ENCODE assay signal across 33 cellular contexts in genomic region chr4:167842487-167842886, GRCh38.
"Had no signal": no experiment of that assay in that cellular context is flagged by ENCODE, and none has a peak within 500 bp of the region (broad histone marks: within the 10 kb centered on the region; RNA-seq: fewer than 3 reads in every experiment).

No MANE protein-coding gene starts in this region.

- H3K36me3 Mint-ChIP-seq: activated CD4-positive, alpha-beta memory T cell treated with anti-CD3 and anti-CD28 coated beads for 36 hours; activated CD8-positive, alpha-beta memory T cell treated with anti-CD3 and anti-CD28 coated beads, Interleukin-2, amount 10 ng/mL, durations not matched to agents 7 days and 5 days; activated naive CD4-positive, alpha-beta T cell treated with anti-CD3 and anti-CD28 coated beads, Interleukin-2, amount 50 U/mL, for 24 hours; activated naive CD8-positive, alpha-beta T cell treated with anti-CD3 and anti-CD28 coated beads, Interleukin-2, amount 10 ng/mL, durations not matched to agents 7 days and 5 days had no signal

- H3K36me3 ChIP-seq: ascending aorta, cardiac muscle cell, colonic mucosa, esophagus squamous epithelium, WERI-Rb-1 had no signal

- FAIRE-seq: endometrium, frontal cortex had no signal

- H3K9me3 Mint-ChIP-seq: activated B cell treated with CpG ODN at 0.5 μM for 24 hours; activated CD4-positive, alpha-beta T cell treated with anti-CD3 and anti-CD28 coated beads, Interleukin-2, amount 10 ng/mL, durations not matched to agents 24 days and 14 days; activated naive CD4-positive, alpha-beta T cell treated with anti-CD3 and anti-CD28 coated beads for 36 hours; activated naive CD4-positive, alpha-beta T cell treated with anti-CD3 and anti-CD28 coated beads, Interleukin-2, amount 50 U/mL, for 24 hours; activated naive CD8-positive, alpha-beta T cell treated with anti-CD3 and anti-CD28 coated beads, Interleukin-2, amount 10 ng/mL, durations not matched to agents 7 days and 5 days; activated T-helper 2 cell treated with anti-CD3 and anti-CD28 coated beads, Interferon-gamma antibody, Interleukin-2, Interleukin-4, amounts not matched to agents 10 μg/mL and 5 μg/mL and 100 μg/mL, durations not matched to agents 14 hours and 24 hours and 36 hours; T-helper 2 cell treated with Interferon-gamma antibody and Interleukin-4, amounts not matched to agents 5 μg/mL and 100 μg/mL, for 36 hours had no signal

- H3K4me3 ChIP-seq: ascending aorta, cardiac muscle cell, colonic mucosa, esophagus squamous epithelium had no signal

- ATAC-seq: activated CD4-positive, alpha-beta T cell treated with anti-CD3 and anti-CD28 coated beads for 36 hours; activated CD8-positive, alpha-beta memory T cell treated with anti-CD3 and anti-CD28 coated beads, Interleukin-2, amount 10 ng/mL, durations not matched to agents 7 days and 5 days; activated CD8-positive, alpha-beta T cell treated with anti-CD3 and anti-CD28 coated beads, Interleukin-2, amount 10 ng/mL, durations not matched to agents 7 days and 5 days; T-helper 17 cell had no signal

- H3K27me3 ChIP-seq: ascending aorta, cardiac muscle cell, colonic mucosa, esophagus squamous epithelium had no signal

- H3K4me1 ChIP-seq: ascending aorta, colonic mucosa, esophagus squamous epithelium had no signal

- H3K27me3 Mint-ChIP-seq: activated B cell treated with CpG ODN at 0.5 μM for 24 hours; activated CD4-positive, alpha-beta memory T cell treated with anti-CD3 and anti-CD28 coated beads for 36 hours; activated CD4-positive, alpha-beta T cell treated with anti-CD3 and anti-CD28 coated beads for 36 hours; activated CD4-positive, alpha-beta T cell treated with anti-CD3 and anti-CD28 coated beads, Interleukin-2, amount 10 ng/mL, durations not matched to agents 24 days and 14 days; activated CD8-positive, alpha-beta memory T cell treated with anti-CD3 and anti-CD28 coated beads, Interleukin-2, amount 10 ng/mL, durations not matched to agents 7 days and 5 days; activated naive CD4-positive, alpha-beta T cell treated with anti-CD3 and anti-CD28 coated beads, Interleukin-2, amount 50 U/mL, for 24 hours; activated naive CD8-positive, alpha-beta T cell treated with anti-CD3 and anti-CD28 coated beads, Interleukin-2, amount 10 ng/mL, durations not matched to agents 7 days and 5 days; T-helper 17 cell had no signal

- H3K4me1 Mint-ChIP-seq: activated B cell treated with CpG ODN at 0.5 μM for 24 hours; activated CD4-positive, alpha-beta T cell treated with anti-CD3 and anti-CD28 coated beads for 36 hours; activated CD4-positive, alpha-beta T cell treated with anti-CD3 and anti-CD28 coated beads, Interleukin-2, amount 10 ng/mL, durations not matched to agents 24 days and 14 days; activated CD8-positive, alpha-beta memory T cell treated with anti-CD3 and anti-CD28 coated beads, Interleukin-2, amount 10 ng/mL, durations not matched to agents 7 days and 5 days; activated naive CD4-positive, alpha-beta T cell treated with anti-CD3 and anti-CD28 coated beads, Interleukin-2, amount 50 U/mL, for 24 hours; activated naive CD8-positive, alpha-beta T cell treated with anti-CD3 and anti-CD28 coated beads, Interleukin-2, amount 10 ng/mL, durations not matched to agents 7 days and 5 days; T-helper 17 cell had no signal

- H3K27ac ChIP-seq: ascending aorta, cardiac muscle cell, colonic mucosa, esophagus squamous epithelium, WERI-Rb-1 had no signal

- H3K27ac Mint-ChIP-seq: activated B cell treated with CpG ODN at 0.5 μM for 24 hours; activated CD4-positive, alpha-beta memory T cell treated with anti-CD3 and anti-CD28 coated beads for 36 hours; activated CD4-positive, alpha-beta T cell treated with anti-CD3 and anti-CD28 coated beads for 36 hours; activated CD4-positive, alpha-beta T cell treated with anti-CD3 and anti-CD28 coated beads, Interleukin-2, amount 10 ng/mL, durations not matched to agents 24 days and 14 days; activated CD8-positive, alpha-beta memory T cell treated with anti-CD3 and anti-CD28 coated beads, Interleukin-2, amount 10 ng/mL, durations not matched to agents 7 days and 5 days; activated CD8-positive, alpha-beta T cell treated with anti-CD3 and anti-CD28 coated beads, Interleukin-2, amount 10 ng/mL, durations not matched to agents 7 days and 5 days; activated naive CD4-positive, alpha-beta T cell treated with anti-CD3 and anti-CD28 coated beads for 36 hours; activated naive CD4-positive, alpha-beta T cell treated with anti-CD3 and anti-CD28 coated beads, Interleukin-2, amount 50 U/mL, for 24 hours; activated naive CD8-positive, alpha-beta T cell treated with anti-CD3 and anti-CD28 coated beads, Interleukin-2, amount 10 ng/mL, durations not matched to agents 7 days and 5 days; activated T-helper 1 cell treated with anti-CD3 and anti-CD28 coated beads, Interleukin-12 subunit alpha, Interleukin-12 subunit beta, Interleukin-2, Interleukin-4 antibody, amounts not matched to agents 30 ng/mL and 10 ng/mL and 1 ng/mL, durations not matched to agents 14 hours and 24 hours and 36 hours; activated T-helper 2 cell treated with anti-CD3 and anti-CD28 coated beads, Interferon-gamma antibody, Interleukin-2, Interleukin-4, amounts not matched to agents 10 μg/mL and 5 μg/mL and 100 μg/mL, durations not matched to agents 14 hours and 24 hours and 36 hours; T-helper 17 cell; T-helper 2 cell treated with Interferon-gamma antibody and Interleukin-4, amounts not matched to agents 5 μg/mL and 100 μg/mL, for 36 hours had no signal

- H3K9me3 ChIP-seq: ascending aorta, colonic mucosa, esophagus squamous epithelium had no signal

- DNase-seq: activated B cell treated with CpG ODN at 0.5 μM for 24 hours; activated CD4-positive, alpha-beta memory T cell treated with anti-CD3 and anti-CD28 coated beads for 36 hours; activated CD4-positive, alpha-beta T cell treated with anti-CD3 and anti-CD28 coated beads for 36 hours; activated CD4-positive, alpha-beta T cell treated with anti-CD3 and anti-CD28 coated beads, Interleukin-2, amount 10 ng/mL, durations not matched to agents 24 days and 14 days; activated CD4-positive, CD25-positive, alpha-beta regulatory T cell treated with anti-CD3 and anti-CD28 coated beads, Interleukin-2, amount 50 U/mL, for 72 hours; activated CD8-positive, alpha-beta memory T cell treated with anti-CD3 and anti-CD28 coated beads, Interleukin-2, amount 10 ng/mL, durations not matched to agents 7 days and 5 days; activated CD8-positive, alpha-beta memory T cell treated with anti-CD3 and anti-CD28 coated beads, Interleukin-2, amount 50 U/mL, for 4 hours; activated CD8-positive, alpha-beta T cell treated with anti-CD3 and anti-CD28 coated beads, Interleukin-2, amount 10 ng/mL, durations not matched to agents 7 days and 5 days; activated effector memory CD4-positive, alpha-beta T cell treated with anti-CD3 and anti-CD28 coated beads, Interleukin-2, amount 50 U/mL, for 16 hours; activated naive CD4-positive, alpha-beta T cell treated with anti-CD3 and anti-CD28 coated beads for 36 hours; activated naive CD8-positive, alpha-beta T cell treated with anti-CD3 and anti-CD28 coated beads, Interleukin-2, amount 10 ng/mL, durations not matched to agents 7 days and 5 days; activated T-cell treated with anti-CD3 and anti-CD28 coated beads, Interleukin-2, amount 50 U/mL, for 1 hour; activated T-cell treated with anti-CD3 and anti-CD28 coated beads, Interleukin-2, amount 50 U/mL, for 48 hours; central memory CD4-positive, alpha-beta T cell; cerebellar nuclear complex; colonic mucosa; effector CD8-positive, alpha-beta T cell; erythroblast; esophagus squamous epithelium; head of caudate nucleus; hippocampal formation; T-helper 1 cell; T-helper 17 cell; T1000; WERI-Rb-1 had no signal

- H3K4me3 Mint-ChIP-seq: activated B cell treated with CpG ODN at 0.5 μM for 24 hours; activated CD4-positive, alpha-beta memory T cell treated with anti-CD3 and anti-CD28 coated beads for 36 hours; activated CD4-positive, alpha-beta T cell treated with anti-CD3 and anti-CD28 coated beads for 36 hours; activated CD4-positive, alpha-beta T cell treated with anti-CD3 and anti-CD28 coated beads, Interleukin-2, amount 10 ng/mL, durations not matched to agents 24 days and 14 days; activated CD8-positive, alpha-beta memory T cell treated with anti-CD3 and anti-CD28 coated beads, Interleukin-2, amount 10 ng/mL, durations not matched to agents 7 days and 5 days; activated CD8-positive, alpha-beta T cell treated with anti-CD3 and anti-CD28 coated beads, Interleukin-2, amount 10 ng/mL, durations not matched to agents 7 days and 5 days; activated naive CD4-positive, alpha-beta T cell treated with anti-CD3 and anti-CD28 coated beads for 36 hours; activated naive CD4-positive, alpha-beta T cell treated with anti-CD3 and anti-CD28 coated beads, Interleukin-2, amount 50 U/mL, for 24 hours; activated naive CD8-positive, alpha-beta T cell treated with anti-CD3 and anti-CD28 coated beads, Interleukin-2, amount 10 ng/mL, durations not matched to agents 7 days and 5 days; activated T-helper 1 cell treated with anti-CD3 and anti-CD28 coated beads, Interleukin-12 subunit alpha, Interleukin-12 subunit beta, Interleukin-2, Interleukin-4 antibody, amounts not matched to agents 30 ng/mL and 10 ng/mL and 1 ng/mL, durations not matched to agents 14 hours and 24 hours and 36 hours; T-helper 17 cell; T-helper 2 cell treated with Interferon-gamma antibody and Interleukin-4, amounts not matched to agents 5 μg/mL and 100 μg/mL, for 36 hours had no signal
